ENCODE assay signal across 1 cellular context in the genomic region with DNA sequence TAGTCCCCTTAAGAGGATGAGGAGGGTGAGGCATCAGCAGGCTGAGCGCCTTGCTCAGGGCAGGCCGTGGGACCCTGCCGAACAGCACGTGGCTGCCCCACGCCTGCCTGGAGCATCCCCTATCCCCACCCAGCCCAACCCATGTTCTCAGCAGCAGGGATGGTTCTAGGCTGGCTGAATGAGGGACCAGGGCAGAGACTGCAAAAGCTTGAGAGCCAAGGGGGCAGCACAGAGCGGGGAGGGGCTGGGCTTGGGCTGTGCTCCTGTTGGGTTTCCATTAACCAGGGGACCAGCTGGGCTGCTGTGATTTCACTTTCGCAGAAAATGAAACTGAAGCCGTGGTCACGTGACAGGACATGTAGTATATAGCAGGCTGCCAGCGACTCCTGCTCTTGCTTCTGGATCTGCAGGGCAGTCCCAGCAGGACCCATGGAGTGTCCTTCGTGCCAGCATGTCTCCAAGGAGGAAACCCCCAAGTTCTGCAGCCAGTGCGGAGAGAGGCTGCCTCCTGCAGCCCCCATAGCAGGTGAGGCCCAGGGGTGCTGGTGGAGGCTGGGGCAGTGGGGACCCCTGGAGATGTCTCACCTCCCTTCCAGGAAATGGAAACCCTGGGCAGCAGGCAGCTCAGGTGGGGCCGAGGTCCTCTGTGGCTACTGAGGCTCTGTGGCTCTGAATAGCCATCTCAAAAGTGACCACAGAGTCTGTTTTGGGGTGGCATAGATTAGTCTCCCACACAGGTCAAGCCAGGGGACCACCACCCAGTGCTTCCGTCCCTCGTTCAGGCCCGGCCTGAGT.
TF ChIP-seq lines count a peak whose summit lies in the region.

No MANE protein-coding gene starts in this region.

TF ChIP-seq in endothelial cell of umbilical vein, 7 proteins besides CTCF, POLR2A, EP300 and RAD21:
- TF ChIP-seq GATA2 (IDR thresholded peaks at IDR 0.05; ENCODE audit: insufficient read depth, insufficient read length, low read depth, low read length) (no peak), POLR2AphosphoS5 (IDR thresholded peaks at IDR 0.05; ENCODE audit: insufficient read depth, low read depth, low read length) (peak; percentile 41)
- TF ChIP-seq, protein P1, sequence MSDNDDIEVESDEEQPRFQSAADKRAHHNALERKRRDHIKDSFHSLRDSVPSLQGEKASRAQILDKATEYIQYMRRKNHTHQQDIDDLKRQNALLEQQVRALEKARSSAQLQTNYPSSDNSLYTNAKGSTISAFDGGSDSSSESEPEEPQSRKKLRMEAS (IDR thresholded peaks at IDR 0.05; ENCODE audit: insufficient read depth, insufficient read length), result peak; percentile 85
